Comparison of ENCODE assay signal across 9 cellular contexts in the genomic region with DNA sequence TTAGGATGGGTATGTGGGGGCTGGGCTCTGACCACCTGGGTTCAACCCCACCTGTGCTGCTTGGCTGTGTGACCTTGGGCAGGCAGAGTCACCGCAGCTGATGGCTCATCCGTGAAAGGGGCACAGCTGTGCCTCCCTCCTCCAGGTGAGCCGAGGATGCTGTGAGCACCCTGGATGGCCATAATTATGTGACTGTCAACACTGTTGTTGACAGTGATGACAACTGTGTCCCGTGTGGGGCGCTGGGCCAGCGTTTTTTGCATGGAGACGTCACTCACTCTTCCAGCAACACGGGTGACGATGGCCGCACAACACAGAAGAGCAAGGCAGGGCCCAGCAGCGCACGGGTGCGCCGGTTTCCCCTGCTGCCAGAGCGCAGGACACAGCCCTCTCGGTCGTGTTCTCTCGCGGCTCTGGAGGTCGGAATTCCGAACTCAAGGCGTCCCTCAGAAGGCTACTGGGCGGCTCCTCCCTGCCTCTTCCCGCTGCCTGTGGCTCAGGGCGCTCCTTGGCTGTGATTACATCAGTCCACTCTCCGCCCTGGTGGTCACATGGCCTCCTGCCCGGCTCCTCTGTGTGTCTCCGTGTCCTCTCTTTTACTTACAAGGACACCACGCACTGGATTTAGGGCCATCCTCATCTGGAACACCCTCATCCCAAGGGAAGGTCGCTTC. TPM values are rescaled to one million over a fixed set of nuclear protein-coding genes. Genes with fewer than 3 reads are reported as not detected.
A peak's percentile ranks its signal among the peaks of the same experiment; 100 is the strongest.
DNase-seq lines count a peak whose midpoint lies in the region; ATAC-seq and TF ChIP-seq lines count a peak whose summit lies in the region.
"Had no signal": no experiment of that assay in that cellular context is flagged by ENCODE, and none has a peak within 500 bp of the region (broad histone marks: within the 10 kb centered on the region; RNA-seq: fewer than 3 reads in every experiment).

No MANE protein-coding gene starts in this region.

- CTCF ChIA-PET in activated CD4-positive, alpha-beta T cell treated with anti-CD3 and anti-CD28 coated beads, Interleukin-2, amount 10 ng/mL, durations not matched to agents 7 days and 5 days (lab: Charles Lee) = no interaction called here

- no peaks in the 10 kb centered on the region for H3K27me3 ChIP-seq in gastrocnemius medialis

- peaks cover 39% of the 10 kb centered on the region for H3K4me1 Mint-ChIP-seq in activated CD4-positive, alpha-beta T cell treated with anti-CD3 and anti-CD28 coated beads, Interleukin-2, amount 10 ng/mL, durations not matched to agents 7 days and 5 days

- POLR2A ChIA-PET in activated CD4-positive, alpha-beta T cell treated with anti-CD3 and anti-CD28 coated beads, Interleukin-2, amount 10 ng/mL, durations not matched to agents 7 days and 5 days (lab: Charles Lee) = no interaction called here

- H3K27ac ChIP-seq in gastrocnemius medialis = peak overlapping the region; percentile 52 to 73 (median 63)

- peak; percentile 31 to 48 for TF ChIP-seq POLR2A in gastrocnemius medialis (IDR thresholded peaks at IDR 0.05)

- H3K4me1 ChIP-seq in gastrocnemius medialis = peaks cover 18 to 31% of the 10 kb centered on the region in 2 donors

- no peak for TF ChIP-seq CTCF in fibroblast of villous mesenchyme (IDR thresholded peaks at IDR 0.05; ENCODE audit: insufficient read depth, low read depth, low read length)
- TF ChIP-seq CTCF in gastrocnemius medialis (IDR thresholded peaks at IDR 0.05 in 4 of 5, conservative IDR thresholded peaks at IDR 0.05 in 1 of 5) = no peak

- H3K27me3 Mint-ChIP-seq in activated CD4-positive, alpha-beta T cell treated with anti-CD3 and anti-CD28 coated beads, Interleukin-2, amount 10 ng/mL, durations not matched to agents 7 days and 5 days = no peaks in the 10 kb centered on the region

- in situ Hi-C loops in gastrocnemius medialis (cut with MboI; ENCODE audit: low sequenced_read_pairs in 4 of 4) = no loop called here

- H3K9me3 Mint-ChIP-seq in activated CD4-positive, alpha-beta T cell treated with anti-CD3 and anti-CD28 coated beads, Interleukin-2, amount 10 ng/mL, durations not matched to agents 7 days and 5 days = no peaks in the 10 kb centered on the region

- H3K36me3 ChIP-seq in gastrocnemius medialis = no peaks in the 10 kb centered on the region

- ATAC-seq in GM21529 (IDR thresholded peaks at IDR 0.05; ENCODE audit: unreplicated experiment) (peak; percentile 14), gastrocnemius medialis (peak; percentile 31 to 43), HG02642 (IDR thresholded peaks at IDR 0.05; ENCODE audit: poor library complexity, unreplicated experiment) (no peak)

- intact Hi-C loops in gastrocnemius medialis (cut with DNase I; ENCODE audit: low total_unique reads) = no loop called here

- H3K4me3 Mint-ChIP-seq in activated CD4-positive, alpha-beta T cell treated with anti-CD3 and anti-CD28 coated beads, Interleukin-2, amount 10 ng/mL, durations not matched to agents 7 days and 5 days = peak overlapping the region; percentile 77

- H3K27ac Mint-ChIP-seq in activated CD4-positive, alpha-beta T cell treated with anti-CD3 and anti-CD28 coated beads, Interleukin-2, amount 10 ng/mL, durations not matched to agents 7 days and 5 days = peak overlapping the region; percentile 88

- H3K4me3 ChIP-seq in fibroblast of villous mesenchyme (ENCODE audit: low read depth, low read length) = peak overlapping the region; percentile 66
- peak overlapping the region; percentile 32 to 50 (median 46) for H3K4me3 ChIP-seq in gastrocnemius medialis

- DNase-seq in activated CD4-positive, alpha-beta T cell treated with anti-CD3 and anti-CD28 coated beads, Interleukin-2, amount 10 ng/mL, durations not matched to agents 7 days and 5 days = peak; percentile 26
- DNase-seq in fibroblast of villous mesenchyme (ENCODE audit: low read depth) (peak; percentile 86), gastrocnemius medialis (peak; percentile 58 to 63), GM03348 (ENCODE audit: low spot score) (no peak), NCI-H1417 treated with DMSO at 0.1 percent for 48 hours (lab: John Stamatoyannopoulos, UW) (no peak), KG1 (lab: John Stamatoyannopoulos, UW) (no peak)

- H3K9me3 ChIP-seq in gastrocnemius medialis = no peaks in the 10 kb centered on the region

- H3K36me3 Mint-ChIP-seq in activated CD4-positive, alpha-beta T cell treated with anti-CD3 and anti-CD28 coated beads, Interleukin-2, amount 10 ng/mL, durations not matched to agents 7 days and 5 days (ENCODE audit: low read depth) = no peaks in the 10 kb centered on the region

RNA-seq across cellular contexts. Expression of gene SH3TC1, which starts 1.3 kb away (rescaled TPM):
- 10 to 100 TPM in 1 of 2 experiments, 1 to 10 TPM in 1; 8.2 to 10.8 TPM for total RNA-seq in activated CD4-positive, alpha-beta T cell treated with anti-CD3 and anti-CD28 coated beads, Interleukin-2, amount 10 ng/mL, durations not matched to agents 7 days and 5 days
- total RNA-seq in fibroblast of villous mesenchyme (3.9 and 13.9 TPM in 2 replicates), gastrocnemius medialis (1 to 10 TPM; 2.9 to 8.5 (median 5.8) TPM)

RNA-seq across cellular contexts. Expression of gene ABLIM2, which starts 41.8 kb away (rescaled TPM):
- total RNA-seq in activated CD4-positive, alpha-beta T cell treated with anti-CD3 and anti-CD28 coated beads, Interleukin-2, amount 10 ng/mL, durations not matched to agents 7 days and 5 days = under 1 TPM; 0.30 to 0.79 TPM
- total RNA-seq in fibroblast of villous mesenchyme = under 0.01 TPM in 1 of 2 replicates, not detected in the other
- total RNA-seq in gastrocnemius medialis = 100 to 1,000 TPM; 177 to 281 (median 244) TPM
- total RNA-seq: M059J had no signal

Comparison
In these comparisons a context has a peak if more than half of its experiments do, and no peak if none do; other contexts are left out.
1. DNase-seq: peak in activated CD4-positive, alpha-beta T cell treated with anti-CD3 and anti-CD28 coated beads, Interleukin-2, amount 10 ng/mL, durations not matched to agents 7 days and 5 days (single experiment), fibroblast of villous mesenchyme (single experiment) and gastrocnemius medialis (2 of 2); none in GM03348 (single experiment), NCI-H1417 treated with DMSO at 0.1 percent for 48 hours (single experiment) and KG1 (single experiment).
2. RNA of gene ABLIM2, which starts 41.8 kb away (total RNA-seq): 177 to 281 TPM in gastrocnemius medialis; 0.30 to 0.79 TPM in activated CD4-positive, alpha-beta T cell treated with anti-CD3 and anti-CD28 coated beads, Interleukin-2, amount 10 ng/mL, durations not matched to agents 7 days and 5 days and under 0.01 TPM in fibroblast of villous mesenchyme; every median in the first group is over 10 times any median in the second.